ENCODE assay signal across 12 cellular contexts in the genomic region with DNA sequence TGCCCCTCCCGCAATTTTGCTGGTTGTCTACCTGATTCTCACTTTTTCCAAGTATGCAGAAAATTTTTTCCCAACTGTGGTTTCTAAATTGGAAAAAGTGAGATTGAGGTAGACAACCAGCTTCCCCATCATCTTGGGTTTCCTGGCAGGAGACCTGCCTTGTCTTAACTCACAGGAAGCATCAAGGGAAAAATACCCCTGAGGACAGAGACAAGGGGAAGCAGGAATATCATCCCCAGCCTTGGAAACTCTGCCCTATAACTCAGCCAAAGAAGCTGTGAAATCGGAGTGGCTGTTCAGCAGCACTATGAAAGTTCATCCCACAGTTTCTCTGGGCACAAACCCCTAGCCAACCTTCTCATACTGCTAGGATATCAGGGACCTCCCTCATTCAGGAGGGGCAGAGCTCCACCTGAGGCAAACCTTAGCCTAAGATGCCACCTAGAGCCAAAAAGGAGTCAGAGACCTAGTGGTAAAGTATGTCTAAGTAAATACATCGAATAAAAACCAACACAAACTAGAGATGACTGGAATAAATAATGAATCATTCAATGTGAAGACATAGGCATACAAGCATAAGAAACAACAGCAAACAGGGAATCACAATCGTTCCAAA.
A peak's percentile ranks its signal among the peaks of the same experiment; 100 is the strongest.
DNase-seq lines count a peak whose midpoint lies in the region; ATAC-seq, FAIRE-seq and TF ChIP-seq lines count a peak whose summit lies in the region.
"Had no signal": no experiment of that assay in that cellular context is flagged by ENCODE, and none has a peak within 500 bp of the region (broad histone marks: within the 10 kb centered on the region; RNA-seq: fewer than 3 reads in every experiment).

No MANE protein-coding gene starts in this region.

- in situ Hi-C loops in GM12878 (cut with MboI), result no loop called here

- POLR2A ChIA-PET in GM12878 (lab: Charles Lee), result interaction anchor here (0.6 kb wide), 1 partner anchor 139 kb away, joined by 3 read pairs; no protein-coding TSS in a partner anchor
- POLR2A ChIA-PET in CD8-positive, alpha-beta memory T cell (lab: Charles Lee), result no interaction called here

- no TSS peak for BruUV-seq in GM12878 (replicated peaks; lab: Mats Ljungman, UMichigan)

- no peak for TF ChIP-seq POLR2A in GM12878 (IDR thresholded peaks at IDR 0.05; ENCODE audit: low read depth, low read length)

- H3K27ac ChIP-seq in GM12878 (ENCODE audit: control insufficient read depth, insufficient read depth) (no peak overlapping the region), osteoblast (ENCODE audit: low read depth, low read length) (no peak overlapping the region)
- H3K27ac ChIP-seq in CD8-positive, alpha-beta memory T cell (ENCODE audit: low read depth, low read length), result no peak overlapping the region
- H3K27ac ChIP-seq: esophagus muscularis mucosa had no signal

- CTCF ChIA-PET in GM12878 (lab: Yijun Ruan, JAX), result interaction anchor here (0.6 to 1.5 kb wide), 7 partner anchors 8 to 276 kb away, joined by 3 to 5 read pairs (median 4); no protein-coding TSS in a partner anchor
- CTCF ChIA-PET in CD8-positive, alpha-beta memory T cell (lab: Charles Lee), result no interaction called here

- RAD21 ChIA-PET in GM12878 (lab: Charles Lee; ENCODE audit: unreplicated experiment), result interaction anchor here (0.8 to 1.6 kb wide), 2 partner anchors 139 to 276 kb away, joined by 4 to 8 read pairs; no protein-coding TSS in a partner anchor

- H3K4me1 ChIP-seq in GM12878 (ENCODE audit: control insufficient read depth, insufficient read depth, low read length) (no peaks in the 10 kb centered on the region), osteoblast (ENCODE audit: insufficient read depth, low read length) (no peaks in the 10 kb centered on the region)
- H3K4me1 ChIP-seq in CD8-positive, alpha-beta memory T cell (ENCODE audit: insufficient read depth, low read length), result no peaks in the 10 kb centered on the region
- H3K4me1 ChIP-seq: esophagus muscularis mucosa had no signal

- H3K27me3 ChIP-seq in GM12878 (replicated peaks in 1 of 2; ENCODE audit: control insufficient read depth in 2 of 2, insufficient read depth in 2 of 2, low read length in 1 of 2) (no peaks in the 10 kb centered on the region), osteoblast (ENCODE audit: insufficient read depth, low read length) (no peaks in the 10 kb centered on the region)
- no peaks in the 10 kb centered on the region for H3K27me3 ChIP-seq in CD8-positive, alpha-beta memory T cell (ENCODE audit: insufficient read depth, low read length, poor library complexity, severe bottlenecking)
- H3K27me3 ChIP-seq: esophagus muscularis mucosa had no signal

- H3K4me3 ChIP-seq in GM12878 (no peak overlapping the region), osteoblast (ENCODE audit: insufficient read depth, low read length) (no peak overlapping the region)
- no peak overlapping the region for H3K4me3 ChIP-seq in CD8-positive, alpha-beta memory T cell (ENCODE audit: low read length)
- H3K4me3 ChIP-seq: esophagus muscularis mucosa had no signal

- H3K4me3 Mint-ChIP-seq in CD8-positive, alpha-beta memory T cell, result no peak overlapping the region
- H3K4me3 Mint-ChIP-seq in endothelial cell (ENCODE audit: unreplicated experiment), result no peak overlapping the region
- H3K4me3 Mint-ChIP-seq in activated T-cell treated with anti-CD3 and anti-CD28 coated beads, Interleukin-2, amount 50 U/mL, for 4 hours, result no peak overlapping the region

- peaks cover 0 to 4% of the 10 kb centered on the region in 2 donors for H3K27me3 Mint-ChIP-seq in CD8-positive, alpha-beta memory T cell
- peaks cover 1% of the 10 kb centered on the region for H3K27me3 Mint-ChIP-seq in endothelial cell (ENCODE audit: unreplicated experiment)
- no peaks in the 10 kb centered on the region for H3K27me3 Mint-ChIP-seq in activated T-cell treated with anti-CD3 and anti-CD28 coated beads, Interleukin-2, amount 50 U/mL, for 4 hours (ENCODE audit: low read depth)

- intact Hi-C loops in GM12878 (cut with micrococcal nuclease; ENCODE audit: unreplicated experiment), result loop anchor here (2.0 kb wide), 1 partner anchor 276 kb away; no protein-coding TSS in a partner anchor

- no peaks in the 10 kb centered on the region; the same call in 2 of the 3 replicates for H3K9me3 ChIP-seq in GM12878 (replicated peaks; ENCODE audit: control insufficient read depth, insufficient read depth, low read length)
- no peaks in the 10 kb centered on the region for H3K9me3 ChIP-seq in osteoblast (ENCODE audit: low read depth, low read length)
- no peaks in the 10 kb centered on the region for H3K9me3 ChIP-seq in CD8-positive, alpha-beta memory T cell (ENCODE audit: low read length)

- TF ChIP-seq EP300 in GM12878 (IDR thresholded peaks at IDR 0.05; ENCODE audit: borderline replicate concordance in 1 of 2, control insufficient read depth in 1 of 2, low read depth in 2 of 2, low read length in 2 of 2), result no peak

- no peaks in the 10 kb centered on the region for H3K79me2 ChIP-seq in GM12878 (ENCODE audit: control insufficient read depth, insufficient read depth, low read length)
- H3K79me2 ChIP-seq in osteoblast (ENCODE audit: insufficient read depth, low read length), result no peaks in the 10 kb centered on the region

- peak; percentile 9 for DNase-seq in NCI-H1694 (lab: John Stamatoyannopoulos, UW)
- DNase-seq in GM12878 (ENCODE audit: low read depth, low spot score), result no peak
- DNase-seq in osteoblast (ENCODE audit: insufficient read length, low spot score, missing footprints), result no peak
- no peak for DNase-seq in amniotic stem cell (lab: John Stamatoyannopoulos, UW)
- DNase-seq in CD8-positive, alpha-beta memory T cell, result no peak
- no peak for DNase-seq in endothelial cell (ENCODE audit: low spot score)
- DNase-seq in activated T-cell treated with anti-CD3 and anti-CD28 coated beads, Interleukin-2, amount 50 U/mL, for 4 hours, result no peak
- DNase-seq: activated CD8-positive, alpha-beta memory T cell treated with anti-CD3 and anti-CD28 coated beads, Interleukin-2, amount 50 U/mL, for 4 hours; NCI-H1105 treated with DMSO at 0.1 percent for 48 hours; small intestine had no signal

- H2AFZ ChIP-seq in GM12878 (ENCODE audit: control insufficient read depth, low read depth, low read length), result no peak overlapping the region
- no peak overlapping the region for H2AFZ ChIP-seq in osteoblast (ENCODE audit: low read length)

- H3K36me3 ChIP-seq in GM12878 (ENCODE audit: control insufficient read depth in 2 of 2, insufficient read depth in 2 of 2, low read length in 1 of 2) (no peaks in the 10 kb centered on the region), osteoblast (ENCODE audit: insufficient read depth, low read length) (no peaks in the 10 kb centered on the region)
- no peaks in the 10 kb centered on the region for H3K36me3 ChIP-seq in CD8-positive, alpha-beta memory T cell (ENCODE audit: insufficient read depth, low read length)
- H3K36me3 ChIP-seq: esophagus muscularis mucosa had no signal

- peaks cover 17 to 21% (median 18%) of the 10 kb centered on the region in 5 donors for H3K9me3 Mint-ChIP-seq in CD8-positive, alpha-beta memory T cell
- H3K9me3 Mint-ChIP-seq in endothelial cell (ENCODE audit: unreplicated experiment), result peaks cover 7% of the 10 kb centered on the region
- H3K9me3 Mint-ChIP-seq in activated T-cell treated with anti-CD3 and anti-CD28 coated beads, Interleukin-2, amount 50 U/mL, for 4 hours, result peaks cover 23% of the 10 kb centered on the region

- TF ChIP-seq CTCF in GM12874 (IDR thresholded peaks at IDR 0.05; ENCODE audit: insufficient read depth, low read depth, low read length) (peak; percentile 15; the same call in 1 of the 2 replicates), GM12878 (IDR thresholded peaks at IDR 0.05 in 2 of 3, conservative IDR thresholded peaks at IDR 0.05 in 1 of 3; ENCODE audit: control insufficient read depth in 2 of 3, extremely low read depth in 1 of 3, insufficient read depth in 1 of 3, low read depth in 3 of 3, low read length in 3 of 3) (peak; percentile 21 to 45 (median 28); a peak in 4 of 6 replicates), osteoblast (IDR thresholded peaks at IDR 0.05; ENCODE audit: extremely low read depth, low read depth, low read length) (peak; percentile 22), endothelial cell (IDR thresholded peaks at IDR 0.05; ENCODE audit: unreplicated experiment) (no peak)

- 10% methylated on average over 4 of the region's 4 CpGs for WGBS in GM12878 (ENCODE audit: insufficient coverage, insufficient replicate concordance, low lambda C conversion rate, missing lambda C conversion rate)

- no peak for FAIRE-seq in GM12878 (lab: Jason Lieb, UNC)
- FAIRE-seq: small intestine had no signal

- TF ChIP-seq RAD21 in GM12878 (IDR thresholded peaks at IDR 0.05; ENCODE audit: insufficient read depth, low read depth, low read length), result peak; percentile 71

- SMC1A ChIA-PET in GM12878 (lab: Charles Lee; ENCODE audit: uncharacterized antibody, unreplicated experiment), result interaction anchor here (0.7 to 2.5 kb wide), 6 partner anchors 15 to 325 kb away, joined by 3 to 11 read pairs (median 3); no protein-coding TSS in a partner anchor

- H3K9ac ChIP-seq in GM12878 (ENCODE audit: control insufficient read depth, insufficient read depth, low read length), result no peak overlapping the region

- peak; percentile 91 for ATAC-seq in GM12878
- no peak for ATAC-seq in activated T-cell treated with anti-CD3 and anti-CD28 coated beads, Interleukin-2, amount 50 U/mL, for 4 hours

- H3K4me1 Mint-ChIP-seq in CD8-positive, alpha-beta memory T cell, result no peaks in the 10 kb centered on the region
- no peaks in the 10 kb centered on the region for H3K4me1 Mint-ChIP-seq in endothelial cell (ENCODE audit: unreplicated experiment)
- H3K4me1 Mint-ChIP-seq in activated T-cell treated with anti-CD3 and anti-CD28 coated beads, Interleukin-2, amount 50 U/mL, for 4 hours (ENCODE audit: low read depth), result no peaks in the 10 kb centered on the region

- H3K27ac Mint-ChIP-seq in CD8-positive, alpha-beta memory T cell, result no peak overlapping the region
- no peak overlapping the region for H3K27ac Mint-ChIP-seq in endothelial cell (ENCODE audit: unreplicated experiment)

- no peaks in the 10 kb centered on the region for H3K36me3 Mint-ChIP-seq in CD8-positive, alpha-beta memory T cell
- H3K36me3 Mint-ChIP-seq in endothelial cell (ENCODE audit: low read depth, unreplicated experiment), result peaks cover 4% of the 10 kb centered on the region
- H3K36me3 Mint-ChIP-seq in activated T-cell treated with anti-CD3 and anti-CD28 coated beads, Interleukin-2, amount 50 U/mL, for 4 hours (ENCODE audit: insufficient read depth), result peaks cover 2% of the 10 kb centered on the region

- H4K20me1 ChIP-seq in GM12878 (ENCODE audit: control insufficient read depth, insufficient read depth) (no peaks in the 10 kb centered on the region), osteoblast (ENCODE audit: insufficient read depth, low read length) (no peaks in the 10 kb centered on the region)

- H3K4me2 ChIP-seq in GM12878 (ENCODE audit: control insufficient read depth, insufficient read depth), result no peak overlapping the region
- H3K4me2 ChIP-seq in osteoblast (ENCODE audit: insufficient read depth, low read length), result no peak overlapping the region

TF ChIP-seq in GM12878, 131 proteins besides CTCF, POLR2A, EP300 and RAD21:
- TF ChIP-seq SMC3 (IDR thresholded peaks at IDR 0.05; ENCODE audit: borderline replicate concordance, low read length) (peak; percentile 46; the same call in 1 of the 2 replicates), IKZF1 (conservative IDR thresholded peaks at IDR 0.05) (no peak)
